ENCODE assay signal across 8 cellular contexts in the genomic region with DNA sequence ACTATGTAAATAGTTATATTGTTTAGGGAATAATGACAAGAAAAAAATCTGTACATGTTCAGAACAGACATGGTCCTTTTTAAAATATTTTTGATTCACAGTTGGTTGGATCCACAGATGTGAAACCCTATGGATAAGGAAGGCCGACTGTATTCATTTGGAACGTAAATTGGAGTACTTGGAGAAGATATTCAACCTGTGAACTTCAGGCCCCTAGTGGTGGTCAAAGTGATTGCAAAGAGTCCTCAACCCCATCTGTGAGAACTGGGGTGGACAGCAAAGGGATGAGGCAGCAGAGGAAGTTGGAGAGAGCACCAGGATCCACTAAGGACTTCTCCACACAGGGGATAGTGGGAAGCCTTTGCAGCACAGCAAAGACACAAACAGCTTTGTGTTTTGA. TPM values are rescaled to one million over a fixed set of nuclear protein-coding genes. Genes with fewer than 3 reads are reported as not detected.
DNase-seq lines count a peak whose midpoint lies in the region; ATAC-seq, FAIRE-seq and TF ChIP-seq lines count a peak whose summit lies in the region.

No MANE protein-coding gene starts in this region.

- H3K27ac ChIP-seq in fibroblast of lung (ENCODE audit: insufficient read depth, low read length) (no peak overlapping the region), thoracic aorta (no peak overlapping the region)
- no peak overlapping the region for H3K27ac ChIP-seq in effector memory CD4-positive, alpha-beta T cell (ENCODE audit: insufficient read depth, low read length, poor library complexity, severe bottlenecking)

- DNase-seq in AML-193 (lab: John Stamatoyannopoulos, UW) (peak; percentile 23 to 24), RCC 7860 (ENCODE audit: low spot score) (peak; percentile 17), fibroblast of lung (ENCODE audit: low read depth in 2 of 2) (peak; percentile 31 to 60), thoracic aorta (ENCODE audit: low spot score) (no peak)
- no peak for DNase-seq in effector memory CD4-positive, alpha-beta T cell

- no peaks in the 10 kb centered on the region for H3K9me3 ChIP-seq in fibroblast of lung (ENCODE audit: control insufficient read depth, insufficient read depth, low read depth, low read length)
- no peaks in the 10 kb centered on the region for H3K9me3 ChIP-seq in thoracic aorta
- no peaks in the 10 kb centered on the region for H3K9me3 ChIP-seq in effector memory CD4-positive, alpha-beta T cell (ENCODE audit: control insufficient read depth, low read length)

- no peaks in the 10 kb centered on the region for H3K36me3 ChIP-seq in fibroblast of lung (ENCODE audit: control insufficient read depth, insufficient read depth, low read length)
- no peaks in the 10 kb centered on the region for H3K36me3 ChIP-seq in thoracic aorta
- H3K36me3 ChIP-seq in effector memory CD4-positive, alpha-beta T cell (ENCODE audit: control insufficient read depth, insufficient read depth, low read length): no peaks in the 10 kb centered on the region

- no peaks in the 10 kb centered on the region for H4K20me1 ChIP-seq in fibroblast of lung (ENCODE audit: control insufficient read depth, extremely low read depth, insufficient read depth, low read length)

- no peaks in the 10 kb centered on the region for H3K79me2 ChIP-seq in fibroblast of lung (ENCODE audit: control insufficient read depth, insufficient read depth, low read length)

- no peaks in the 10 kb centered on the region for H3K27me3 ChIP-seq in fibroblast of lung (ENCODE audit: control insufficient read depth, insufficient read depth, low read length)
- no peaks in the 10 kb centered on the region for H3K27me3 ChIP-seq in thoracic aorta (replicated peaks; ENCODE audit: insufficient read depth)
- no peaks in the 10 kb centered on the region for H3K27me3 ChIP-seq in effector memory CD4-positive, alpha-beta T cell (replicated peaks; ENCODE audit: control insufficient read depth, insufficient read depth, low read length, poor library complexity, severe bottlenecking)

- H3K9ac ChIP-seq in fibroblast of lung (ENCODE audit: insufficient read depth, low read length): no peak overlapping the region

- no peak for FAIRE-seq in RCC 7860 (lab: Jason Lieb, UNC)

- H3K4me2 ChIP-seq in fibroblast of lung (ENCODE audit: extremely low read depth, insufficient read depth, low read length): no peak overlapping the region

- ATAC-seq in GM18909 (IDR thresholded peaks at IDR 0.05; ENCODE audit: poor library complexity, unreplicated experiment): peak; percentile 56
- no peak for ATAC-seq in thoracic aorta (ENCODE audit: insufficient number of reproducible peaks, low FRiP score, low read depth)
- ATAC-seq in HG02970 (IDR thresholded peaks at IDR 0.05; ENCODE audit: low FRiP score, unreplicated experiment): no peak
- no peak for ATAC-seq in HG02571 (IDR thresholded peaks at IDR 0.05; ENCODE audit: unreplicated experiment)

- peak; percentile 72 to 78 for TF ChIP-seq CTCF in fibroblast of lung (conservative IDR thresholded peaks at IDR 0.05 in 1 of 2, IDR thresholded peaks at IDR 0.05 in 1 of 2; ENCODE audit: low read depth in 1 of 2, low read length in 2 of 2)
- TF ChIP-seq CTCF in thoracic aorta (IDR thresholded peaks at IDR 0.05): peak; percentile 35

- no peaks in the 10 kb centered on the region for H3K4me1 ChIP-seq in fibroblast of lung (ENCODE audit: control insufficient read depth, extremely low read depth, insufficient read depth, low read length)
- no peaks in the 10 kb centered on the region for H3K4me1 ChIP-seq in thoracic aorta (ENCODE audit: control insufficient read depth in 1 of 2, low read depth in 2 of 2)
- no peaks in the 10 kb centered on the region for H3K4me1 ChIP-seq in effector memory CD4-positive, alpha-beta T cell (ENCODE audit: control insufficient read depth, insufficient read depth, low read length, poor library complexity, severe bottlenecking)

- H2AFZ ChIP-seq in fibroblast of lung (ENCODE audit: low read length): no peak overlapping the region

- H3K4me3 ChIP-seq in fibroblast of lung (replicated peaks in 1 of 4; ENCODE audit: control extremely low read depth in 1 of 4, insufficient read depth in 1 of 4, low read depth in 3 of 4, low read length in 4 of 4) (no peak overlapping the region), thoracic aorta (no peak overlapping the region)
- no peak overlapping the region for H3K4me3 ChIP-seq in effector memory CD4-positive, alpha-beta T cell (ENCODE audit: insufficient read depth, low read depth, low read length, poor library complexity, severe bottlenecking)

RNA-seq across cellular contexts. Expression of a gene that starts 6.2 kb away (rescaled TPM):
- total RNA-seq in fibroblast of lung (not detected in 2 replicates), thoracic aorta (not detected)
- polyA plus RNA-seq in fibroblast of lung: not detected in 2 replicates
- not detected in 2 replicates for polyA plus RNA-seq in fibroblast of lung (2012)
- polyA minus RNA-seq in fibroblast of lung (ENCODE audit: low replicate concordance): not detected in 2 replicates

Comparison
In these comparisons a context has a peak if more than half of its experiments do, and no peak if none do; other contexts are left out.
1. DNase-seq: peak in AML-193 (2 of 2), RCC 7860 (single experiment) and fibroblast of lung (2 of 2); none in thoracic aorta (single experiment) and effector memory CD4-positive, alpha-beta T cell (0 of 3).